Comparison of ENCODE assay signal across 31 cellular contexts in the genomic region with DNA sequence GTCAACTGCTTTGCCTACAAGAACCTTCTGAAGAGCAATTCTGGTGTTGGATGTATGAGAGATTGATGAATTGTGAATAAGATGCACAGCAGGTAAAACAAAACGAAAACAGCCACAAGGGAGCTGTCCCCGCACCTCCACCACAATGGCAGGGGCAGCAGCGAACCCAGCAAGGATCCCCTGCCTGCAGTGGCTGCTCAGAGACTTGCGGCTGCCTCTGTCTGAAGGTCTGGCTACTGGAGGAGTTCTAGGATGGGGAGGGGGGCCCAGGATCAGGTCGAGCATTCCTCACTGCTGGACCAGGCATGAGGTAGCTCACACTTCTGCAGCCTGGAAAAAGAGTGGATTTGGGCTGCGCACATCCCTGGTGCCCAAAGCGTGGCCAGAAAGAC.
"Had no signal": no experiment of that assay in that cellular context is flagged by ENCODE, and none has a peak within 500 bp of the region (broad histone marks: within the 10 kb centered on the region; RNA-seq: fewer than 3 reads in every experiment).

No MANE protein-coding gene starts in this region.

- H3K27me3 ChIP-seq: ascending aorta, cardiac muscle cell had no signal

- H3K27ac Mint-ChIP-seq: activated CD4-positive, alpha-beta memory T cell treated with anti-CD3 and anti-CD28 coated beads, Interleukin-2, amount 10 ng/mL, durations not matched to agents 7 days and 5 days; activated CD8-positive, alpha-beta memory T cell treated with anti-CD3 and anti-CD28 coated beads, Interleukin-2, amount 10 ng/mL, durations not matched to agents 7 days and 5 days; activated naive CD4-positive, alpha-beta T cell treated with anti-CD3 and anti-CD28 coated beads, Interleukin-2, amount 10 ng/mL, durations not matched to agents 7 days and 5 days; activated naive CD8-positive, alpha-beta T cell treated with anti-CD3 and anti-CD28 coated beads for 36 hours had no signal

- H3K27me3 Mint-ChIP-seq: activated CD4-positive, alpha-beta memory T cell treated with anti-CD3 and anti-CD28 coated beads, Interleukin-2, amount 10 ng/mL, durations not matched to agents 7 days and 5 days; activated CD8-positive, alpha-beta memory T cell treated with anti-CD3 and anti-CD28 coated beads, Interleukin-2, amount 10 ng/mL, durations not matched to agents 7 days and 5 days had no signal

- FAIRE-seq: RCC 7860 had no signal

- H2AFZ ChIP-seq: PC-9 had no signal

- H3K36me3 Mint-ChIP-seq: activated CD8-positive, alpha-beta memory T cell treated with anti-CD3 and anti-CD28 coated beads, Interleukin-2, amount 10 ng/mL, durations not matched to agents 7 days and 5 days; activated naive CD4-positive, alpha-beta T cell treated with anti-CD3 and anti-CD28 coated beads, Interleukin-2, amount 10 ng/mL, durations not matched to agents 7 days and 5 days; activated naive CD8-positive, alpha-beta T cell treated with anti-CD3 and anti-CD28 coated beads for 36 hours had no signal

- H3K4me3 ChIP-seq: ascending aorta, cardiac muscle cell, PC-9 had no signal

- H3K9me3 Mint-ChIP-seq: activated naive CD4-positive, alpha-beta T cell treated with anti-CD3 and anti-CD28 coated beads, Interleukin-2, amount 10 ng/mL, durations not matched to agents 7 days and 5 days; activated naive CD8-positive, alpha-beta T cell treated with anti-CD3 and anti-CD28 coated beads for 36 hours; central memory CD8-positive, alpha-beta T cell had no signal

- H3K4me3 Mint-ChIP-seq: activated CD4-positive, alpha-beta memory T cell treated with anti-CD3 and anti-CD28 coated beads, Interleukin-2, amount 10 ng/mL, durations not matched to agents 7 days and 5 days; activated CD8-positive, alpha-beta memory T cell treated with anti-CD3 and anti-CD28 coated beads, Interleukin-2, amount 10 ng/mL, durations not matched to agents 7 days and 5 days; activated naive CD4-positive, alpha-beta T cell treated with anti-CD3 and anti-CD28 coated beads, Interleukin-2, amount 10 ng/mL, durations not matched to agents 7 days and 5 days; activated naive CD8-positive, alpha-beta T cell treated with anti-CD3 and anti-CD28 coated beads for 36 hours; central memory CD8-positive, alpha-beta T cell had no signal

- H3K4me1 ChIP-seq: ascending aorta had no signal

- ATAC-seq: activated CD8-positive, alpha-beta memory T cell treated with anti-CD3 and anti-CD28 coated beads, Interleukin-2, amount 10 ng/mL, durations not matched to agents 7 days and 5 days had no signal

- H3K4me1 Mint-ChIP-seq: activated CD4-positive, alpha-beta memory T cell treated with anti-CD3 and anti-CD28 coated beads, Interleukin-2, amount 10 ng/mL, durations not matched to agents 7 days and 5 days; activated CD8-positive, alpha-beta memory T cell treated with anti-CD3 and anti-CD28 coated beads, Interleukin-2, amount 10 ng/mL, durations not matched to agents 7 days and 5 days; activated naive CD4-positive, alpha-beta T cell treated with anti-CD3 and anti-CD28 coated beads, Interleukin-2, amount 10 ng/mL, durations not matched to agents 7 days and 5 days; activated naive CD8-positive, alpha-beta T cell treated with anti-CD3 and anti-CD28 coated beads for 36 hours; central memory CD8-positive, alpha-beta T cell had no signal

- H3K27ac ChIP-seq: ascending aorta, cardiac muscle cell, PC-9, RWPE1, VCaP had no signal

- DNase-seq: activated CD4-positive, alpha-beta memory T cell treated with anti-CD3 and anti-CD28 coated beads, Interleukin-2, amount 10 ng/mL, durations not matched to agents 7 days and 5 days; activated CD4-positive, alpha-beta T cell treated with anti-CD3 and anti-CD28 coated beads for 1 hour; activated CD4-positive, alpha-beta T cell treated with anti-CD3 and anti-CD28 coated beads for 48 hours; activated CD4-positive, CD25-positive, alpha-beta regulatory T cell; activated CD8-positive, alpha-beta memory T cell treated with anti-CD3 and anti-CD28 coated beads for 24 hours; activated CD8-positive, alpha-beta memory T cell treated with anti-CD3 and anti-CD28 coated beads, Interleukin-2, amount 10 ng/mL, durations not matched to agents 7 days and 5 days; activated CD8-positive, alpha-beta memory T cell treated with anti-CD3 and anti-CD28 coated beads, Interleukin-2, amount 50 U/mL, for 48 hours; activated effector memory CD4-positive, alpha-beta T cell treated with Interleukin-2 at 50 U/mL for 16 hours; activated naive CD4-positive, alpha-beta T cell treated with anti-CD3 and anti-CD28 coated beads, Interleukin-2, amount 10 ng/mL, durations not matched to agents 7 days and 5 days; activated naive CD8-positive, alpha-beta T cell treated with anti-CD3 and anti-CD28 coated beads for 36 hours; activated T-cell treated with anti-CD3 and anti-CD28 coated beads, Interleukin-2, amount 50 U/mL, for 48 hours; amygdala; MM.1S; MV-4-11; NCI-H1092; NCI-H1694 treated with DMSO at 0.1 percent for 48 hours; NCI-H2029; NCI-H510A; NCI-H748 treated with DMSO at 0.1 percent for 48 hours; PC-9; SIG-M5; SW 1271; T-helper 1 cell; T-helper 2 cell; T-helper 9 cell had no signal

- H3K4me2 ChIP-seq: PC-9 had no signal

- H3K9me3 ChIP-seq: ascending aorta had no signal

- H3K36me3 ChIP-seq: ascending aorta, cardiac muscle cell had no signal
